Comparison of ENCODE assay signal across 23 cellular contexts in the genomic region with DNA sequence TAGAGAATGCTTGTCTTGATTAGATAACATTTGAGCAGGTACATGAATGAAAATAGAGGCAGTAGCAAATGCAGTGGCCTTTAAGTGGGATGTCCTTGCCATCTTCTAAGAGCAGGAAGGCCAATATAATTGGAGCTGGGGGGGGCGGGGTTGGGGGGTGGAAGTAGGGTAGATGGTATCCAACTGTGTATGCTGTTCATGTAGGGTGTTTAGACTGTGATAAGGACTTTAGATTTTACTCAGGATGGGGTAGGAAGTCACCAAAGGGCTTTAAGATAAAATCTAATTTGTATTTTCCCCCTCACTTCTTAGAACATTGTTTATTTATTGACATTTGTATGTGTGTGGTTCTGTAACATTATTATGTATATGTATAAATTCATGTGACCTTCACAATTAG. TPM values are rescaled to one million over a fixed set of nuclear protein-coding genes. Genes with fewer than 3 reads are reported as not detected.
A peak's percentile ranks its signal among the peaks of the same experiment; 100 is the strongest.
DNase-seq lines count a peak whose midpoint lies in the region; ATAC-seq lines count a peak whose summit lies in the region.
"Had no signal": no experiment of that assay in that cellular context is flagged by ENCODE, and none has a peak within 500 bp of the region (broad histone marks: within the 10 kb centered on the region; RNA-seq: fewer than 3 reads in every experiment).

No MANE protein-coding gene starts in this region.

- peaks cover 29% of the 10 kb centered on the region for H3K36me3 Mint-ChIP-seq in activated CD8-positive, alpha-beta memory T cell treated with anti-CD3 and anti-CD28 coated beads, Interleukin-2, amount 10 ng/mL, durations not matched to agents 7 days and 5 days
- peaks cover 0 to 8% (median 1%) of the 10 kb centered on the region in 3 donors for H3K36me3 Mint-ChIP-seq in CD8-positive, alpha-beta memory T cell
- H3K36me3 Mint-ChIP-seq in activated CD8-positive, alpha-beta T cell treated with anti-CD3 and anti-CD28 coated beads, Interleukin-2, amount 10 ng/mL, durations not matched to agents 7 days and 5 days (ENCODE audit: low read depth), result peaks cover 47% of the 10 kb centered on the region
- no peaks in the 10 kb centered on the region for H3K36me3 Mint-ChIP-seq in naive thymus-derived CD8-positive, alpha-beta T cell

- peaks cover 86% of the 10 kb centered on the region for H3K4me1 Mint-ChIP-seq in activated CD8-positive, alpha-beta memory T cell treated with anti-CD3 and anti-CD28 coated beads, Interleukin-2, amount 10 ng/mL, durations not matched to agents 7 days and 5 days
- peaks cover 81 to 99% (median 98%) of the 10 kb centered on the region in 3 donors for H3K4me1 Mint-ChIP-seq in CD8-positive, alpha-beta memory T cell
- H3K4me1 Mint-ChIP-seq in activated CD8-positive, alpha-beta T cell treated with anti-CD3 and anti-CD28 coated beads, Interleukin-2, amount 10 ng/mL, durations not matched to agents 7 days and 5 days (ENCODE audit: low read depth), result peaks cover 85% of the 10 kb centered on the region
- H3K4me1 Mint-ChIP-seq in naive thymus-derived CD8-positive, alpha-beta T cell, result peaks cover 43 to 95% (median 80%) of the 10 kb centered on the region in 4 donors

- H3K36me3 ChIP-seq in CD8-positive, alpha-beta memory T cell (ENCODE audit: insufficient read depth, low read length), result no peaks in the 10 kb centered on the region
- H3K36me3 ChIP-seq: transverse colon had no signal

- no peaks in the 10 kb centered on the region for H3K9me3 ChIP-seq in CD8-positive, alpha-beta memory T cell (ENCODE audit: low read length)
- H3K9me3 ChIP-seq: transverse colon had no signal

- peaks cover 89% of the 10 kb centered on the region for H3K4me1 ChIP-seq in CD8-positive, alpha-beta memory T cell (ENCODE audit: insufficient read depth, low read length)

- H3K27ac ChIP-seq in CD8-positive, alpha-beta memory T cell (ENCODE audit: low read depth, low read length), result no peak overlapping the region
- H3K27ac ChIP-seq: BLaER1, PC-9, transverse colon had no signal

- intact Hi-C loops in Right ventricle myocardium inferior (cut with DNase I), result no loop called here

- DNase-seq in activated CD8-positive, alpha-beta memory T cell treated with anti-CD3 and anti-CD28 coated beads, Interleukin-2, amount 10 ng/mL, durations not matched to agents 7 days and 5 days, result no peak
- DNase-seq in activated CD8-positive, alpha-beta memory T cell treated with anti-CD3 and anti-CD28 coated beads, Interleukin-2, amount 50 U/mL, for 4 hours, result no peak
- no peak for DNase-seq in CD8-positive, alpha-beta memory T cell
- DNase-seq in activated CD8-positive, alpha-beta T cell treated with anti-CD3 and anti-CD28 coated beads, Interleukin-2, amount 10 ng/mL, durations not matched to agents 7 days and 5 days, result no peak
- no peak for DNase-seq in naive thymus-derived CD8-positive, alpha-beta T cell
- DNase-seq in NCI-H1436 treated with DMSO at 0.1 percent for 48 hours (lab: John Stamatoyannopoulos, UW) (no peak), Right ventricle myocardium inferior (ENCODE audit: missing footprints) (no peak), NCI-H2196 (lab: John Stamatoyannopoulos, UW; ENCODE audit: unreplicated experiment) (no peak)
- DNase-seq: IMR-90; kidney glomerular epithelial cell; NCI-H1417; NCI-H510A treated with DMSO at 0.1 percent for 48 hours; occipital lobe; PC-9; SHP77 treated with DMSO at 0.1 percent for 48 hours; small intestine; stimulated activated CD4-positive, alpha-beta T cell treated with anti-CD3 and anti-CD28 coated beads, Interleukin-2, amount 100 ng/mL, for 48 hours; stimulated activated naive CD4-positive, alpha-beta T cell; SW 1271; transverse colon had no signal

- H3K27me3 ChIP-seq in CD8-positive, alpha-beta memory T cell (ENCODE audit: insufficient read depth, low read length, poor library complexity, severe bottlenecking), result no peaks in the 10 kb centered on the region
- H3K27me3 ChIP-seq: BLaER1, transverse colon had no signal

- H3K27me3 Mint-ChIP-seq in activated CD8-positive, alpha-beta memory T cell treated with anti-CD3 and anti-CD28 coated beads, Interleukin-2, amount 10 ng/mL, durations not matched to agents 7 days and 5 days, result no peaks in the 10 kb centered on the region
- H3K27me3 Mint-ChIP-seq in CD8-positive, alpha-beta memory T cell, result no peaks in the 10 kb centered on the region
- no peaks in the 10 kb centered on the region for H3K27me3 Mint-ChIP-seq in activated CD8-positive, alpha-beta T cell treated with anti-CD3 and anti-CD28 coated beads, Interleukin-2, amount 10 ng/mL, durations not matched to agents 7 days and 5 days (ENCODE audit: low read depth)
- H3K27me3 Mint-ChIP-seq in naive thymus-derived CD8-positive, alpha-beta T cell, result no peaks in the 10 kb centered on the region
- H3K27me3 Mint-ChIP-seq: dendritic cell treated with granulocyte-macrophage colony-stimulating factor and Interleukin-4, amounts not matched to agents 40 ng/mL and 50 ng/mL, for 4 days had no signal

- H3K4me3 Mint-ChIP-seq in activated CD8-positive, alpha-beta memory T cell treated with anti-CD3 and anti-CD28 coated beads, Interleukin-2, amount 10 ng/mL, durations not matched to agents 7 days and 5 days, result peak overlapping the region; percentile 2
- H3K4me3 Mint-ChIP-seq in CD8-positive, alpha-beta memory T cell, result peak overlapping the region in 5 of 7 donors; percentile 2 to 63 (median 13)
- H3K4me3 Mint-ChIP-seq in activated CD8-positive, alpha-beta T cell treated with anti-CD3 and anti-CD28 coated beads, Interleukin-2, amount 10 ng/mL, durations not matched to agents 7 days and 5 days, result no peak overlapping the region
- H3K4me3 Mint-ChIP-seq in naive thymus-derived CD8-positive, alpha-beta T cell, result peak overlapping the region in 8 of 10 donors; percentile 16 to 78 (median 54)
- H3K4me3 Mint-ChIP-seq: dendritic cell treated with granulocyte-macrophage colony-stimulating factor and Interleukin-4, amounts not matched to agents 40 ng/mL and 50 ng/mL, for 4 days had no signal

- peak overlapping the region; percentile 10 for H3K4me3 ChIP-seq in CD8-positive, alpha-beta memory T cell (ENCODE audit: low read length)
- H3K4me3 ChIP-seq: BLaER1, lung, PC-9, transverse colon had no signal

- no peaks in the 10 kb centered on the region for H3K9me3 Mint-ChIP-seq in activated CD8-positive, alpha-beta memory T cell treated with anti-CD3 and anti-CD28 coated beads, Interleukin-2, amount 10 ng/mL, durations not matched to agents 7 days and 5 days (ENCODE audit: low read depth)
- H3K9me3 Mint-ChIP-seq in CD8-positive, alpha-beta memory T cell, result no peaks in the 10 kb centered on the region
- H3K9me3 Mint-ChIP-seq in activated CD8-positive, alpha-beta T cell treated with anti-CD3 and anti-CD28 coated beads, Interleukin-2, amount 10 ng/mL, durations not matched to agents 7 days and 5 days (ENCODE audit: insufficient read depth), result no peaks in the 10 kb centered on the region
- H3K9me3 Mint-ChIP-seq in naive thymus-derived CD8-positive, alpha-beta T cell, result no peaks in the 10 kb centered on the region
- H3K9me3 Mint-ChIP-seq: dendritic cell treated with granulocyte-macrophage colony-stimulating factor and Interleukin-4, amounts not matched to agents 40 ng/mL and 50 ng/mL, for 4 days had no signal

- ATAC-seq in activated CD8-positive, alpha-beta memory T cell treated with anti-CD3 and anti-CD28 coated beads, Interleukin-2, amount 10 ng/mL, durations not matched to agents 7 days and 5 days, result peak; percentile 57
- peak; percentile 28 for ATAC-seq in activated CD8-positive, alpha-beta T cell treated with anti-CD3 and anti-CD28 coated beads, Interleukin-2, amount 10 ng/mL, durations not matched to agents 7 days and 5 days
- ATAC-seq in naive thymus-derived CD8-positive, alpha-beta T cell, result peak; percentile 20 to 21
- no peak for ATAC-seq in Right ventricle myocardium inferior

- POLR2A ChIA-PET in CD8-positive, alpha-beta memory T cell (lab: Charles Lee), result no interaction called here
- POLR2A ChIA-PET in activated CD8-positive, alpha-beta T cell treated with anti-CD3 and anti-CD28 coated beads, Interleukin-2, amount 10 ng/mL, durations not matched to agents 7 days and 5 days (lab: Charles Lee), result no interaction called here
- POLR2A ChIA-PET in naive thymus-derived CD8-positive, alpha-beta T cell (lab: Charles Lee), result no interaction called here

- CTCF ChIA-PET in activated CD8-positive, alpha-beta memory T cell treated with anti-CD3 and anti-CD28 coated beads, Interleukin-2, amount 10 ng/mL, durations not matched to agents 7 days and 5 days (lab: Charles Lee), result no interaction called here
- CTCF ChIA-PET in CD8-positive, alpha-beta memory T cell (lab: Charles Lee), result no interaction called here
- CTCF ChIA-PET in activated CD8-positive, alpha-beta T cell treated with anti-CD3 and anti-CD28 coated beads, Interleukin-2, amount 10 ng/mL, durations not matched to agents 7 days and 5 days (lab: Charles Lee), result interaction anchor here (1.4 kb wide), 1 partner anchor 30 kb away, joined by 4 read pairs; no protein-coding TSS in a partner anchor

- peak overlapping the region; percentile 8 for H3K27ac Mint-ChIP-seq in activated CD8-positive, alpha-beta memory T cell treated with anti-CD3 and anti-CD28 coated beads, Interleukin-2, amount 10 ng/mL, durations not matched to agents 7 days and 5 days
- H3K27ac Mint-ChIP-seq in CD8-positive, alpha-beta memory T cell, result peak overlapping the region in 5 of 8 donors; percentile 1 to 75 (median 17)
- peak overlapping the region; percentile 12 for H3K27ac Mint-ChIP-seq in activated CD8-positive, alpha-beta T cell treated with anti-CD3 and anti-CD28 coated beads, Interleukin-2, amount 10 ng/mL, durations not matched to agents 7 days and 5 days
- peak overlapping the region in 6 of 10 donors; percentile 0 to 50 (median 10) for H3K27ac Mint-ChIP-seq in naive thymus-derived CD8-positive, alpha-beta T cell
- H3K27ac Mint-ChIP-seq: dendritic cell treated with granulocyte-macrophage colony-stimulating factor and Interleukin-4, amounts not matched to agents 40 ng/mL and 50 ng/mL, for 4 days had no signal

RNA-seq across cellular contexts. Expression of gene TAB2, which starts 12.0 kb away (rescaled TPM):
- 100 to 1,000 TPM; 120 to 138 TPM for total RNA-seq in activated CD8-positive, alpha-beta memory T cell treated with anti-CD3 and anti-CD28 coated beads, Interleukin-2, amount 10 ng/mL, durations not matched to agents 7 days and 5 days
- 100 to 1,000 TPM; 103 to 109 TPM for total RNA-seq in CD8-positive, alpha-beta memory T cell
- polyA plus RNA-seq in CD8-positive, alpha-beta memory T cell, result 16.6 TPM
- total RNA-seq in activated CD8-positive, alpha-beta T cell treated with anti-CD3 and anti-CD28 coated beads, Interleukin-2, amount 10 ng/mL, durations not matched to agents 7 days and 5 days, result 100 to 1,000 TPM; 113 to 115 TPM
- total RNA-seq in naive thymus-derived CD8-positive, alpha-beta T cell, result 100 to 1,000 TPM; 114 to 117 TPM
- polyA plus RNA-seq in naive thymus-derived CD8-positive, alpha-beta T cell, result 10 to 100 TPM in 2 of 3 donors, 1 to 10 TPM in 1; 9.5 to 14.1 (median 12.9) TPM
- total RNA-seq in Right ventricle myocardium inferior, result 57.4 TPM
